Comparison of ENCODE assay signal across 1 cellular context in genomic region chr3:111585214-111585613, GRCh38.
TF ChIP-seq lines count a peak whose summit lies in the region.

No MANE protein-coding gene starts in this region.

TF ChIP-seq in HCT116, 20 proteins besides CTCF, POLR2A, EP300 and RAD21 (continued from another document):
- TF ChIP-seq YY1 (IDR thresholded peaks at IDR 0.05; ENCODE audit: extremely low read depth, insufficient replicate concordance, low read depth, low read length) = no peak
- TF ChIP-seq EGR1 (IDR thresholded peaks at IDR 0.05; ENCODE audit: low read depth) = no peak
- TF ChIP-seq EZH2 (IDR thresholded peaks at IDR 0.05) = no peak
- TF ChIP-seq SIN3A (IDR thresholded peaks at IDR 0.05; ENCODE audit: low read depth) = no peak; the same call in 1 of the 2 replicates
- no peak for TF ChIP-seq EZH2phosphoT487 (IDR thresholded peaks at IDR 0.05; ENCODE audit: borderline replicate concordance)
- peak; percentile 84 for TF ChIP-seq JUND (IDR thresholded peaks at IDR 0.05)
- TF ChIP-seq SP1 (IDR thresholded peaks at IDR 0.05; ENCODE audit: low read depth) = peak; percentile 86
- peak; percentile 70 for TF ChIP-seq FOSL1 (IDR thresholded peaks at IDR 0.05; ENCODE audit: low read depth)
- TF ChIP-seq ATF3 (IDR thresholded peaks at IDR 0.05) = no peak
- no peak for TF ChIP-seq MAX (IDR thresholded peaks at IDR 0.05)
- no peak for TF ChIP-seq ELF1 (IDR thresholded peaks at IDR 0.05; ENCODE audit: borderline replicate concordance, low read depth)
- TF ChIP-seq, protein P1, sequence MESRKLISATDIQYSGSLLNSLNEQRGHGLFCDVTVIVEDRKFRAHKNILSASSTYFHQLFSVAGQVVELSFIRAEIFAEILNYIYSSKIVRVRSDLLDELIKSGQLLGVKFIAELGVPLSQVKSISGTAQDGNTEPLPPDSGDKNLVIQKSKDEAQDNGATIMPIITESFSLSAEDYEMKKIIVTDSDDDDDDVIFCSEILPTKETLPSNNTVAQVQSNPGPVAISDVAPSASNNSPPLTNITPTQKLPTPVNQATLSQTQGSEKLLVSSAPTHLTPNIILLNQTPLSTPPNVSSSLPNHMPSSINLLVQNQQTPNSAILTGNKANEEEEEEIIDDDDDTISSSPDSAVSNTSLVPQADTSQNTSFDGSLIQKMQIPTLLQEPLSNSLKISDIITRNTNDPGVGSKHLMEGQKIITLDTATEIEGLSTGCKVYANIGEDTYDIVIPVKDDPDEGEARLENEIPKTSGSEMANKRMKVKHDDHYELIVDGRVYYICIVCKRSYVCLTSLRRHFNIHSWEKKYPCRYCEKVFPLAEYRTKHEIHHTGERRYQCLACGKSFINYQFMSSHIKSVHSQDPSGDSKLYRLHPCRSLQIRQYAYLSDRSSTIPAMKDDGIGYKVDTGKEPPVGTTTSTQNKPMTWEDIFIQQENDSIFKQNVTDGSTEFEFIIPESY (IDR thresholded peaks at IDR 0.05; ENCODE audit: extremely low read depth, insufficient replicate concordance, low read length) = no peak
- peak; percentile 78 for TF ChIP-seq CEBPB (IDR thresholded peaks at IDR 0.05; ENCODE audit: low read depth)
- TF ChIP-seq POLR2AphosphoS5 (IDR thresholded peaks at IDR 0.05; ENCODE audit: low read depth, low read length) = peak; percentile 51; the same call in 1 of the 2 replicates
- TF ChIP-seq ZNF274 (IDR thresholded peaks at IDR 0.05; ENCODE audit: low read depth, low read length) = no peak
TF ChIP-seq in HCT116: peak in this region for 8.
